In genomic region chr21:33246963-33247362, GRCh38 we compare ENCODE assay signal across 24 cellular contexts. TPM values are rescaled to one million over a fixed set of nuclear protein-coding genes. Genes with fewer than 3 reads are reported as not detected.
DNase-seq lines count a peak whose midpoint lies in the region; ATAC-seq and TF ChIP-seq lines count a peak whose summit lies in the region.
"Had no signal": no experiment of that assay in that cellular context is flagged by ENCODE, and none has a peak within 500 bp of the region (broad histone marks: within the 10 kb centered on the region; RNA-seq: fewer than 3 reads in every experiment).

No MANE protein-coding gene starts in this region.

- ATAC-seq in CD4-positive, alpha-beta T cell (ENCODE audit: poor library complexity) = peak; percentile 41
- no peak for ATAC-seq in activated CD8-positive, alpha-beta T cell treated with anti-CD3 and anti-CD28 coated beads for 36 hours
- ATAC-seq in naive thymus-derived CD4-positive, alpha-beta T cell = no peak
- ATAC-seq in GM21786 (IDR thresholded peaks at IDR 0.05; ENCODE audit: unreplicated experiment) = no peak
- ATAC-seq: body of pancreas, foreskin keratinocyte, left lobe of liver, Panc1 had no signal

- POLR2A ChIA-PET in CD4-positive, alpha-beta T cell (lab: Charles Lee) = interaction anchor here (1.0 to 1.1 kb wide), 2 partner anchors 10 to 20 kb away, joined by 3 read pairs; no protein-coding TSS in a partner anchor
- POLR2A ChIA-PET in activated CD8-positive, alpha-beta T cell treated with anti-CD3 and anti-CD28 coated beads for 36 hours (lab: Charles Lee) = interaction anchor here (1.5 kb wide), 1 partner anchor 10 kb away, joined by 4 read pairs; no protein-coding TSS in a partner anchor
- POLR2A ChIA-PET in naive thymus-derived CD4-positive, alpha-beta T cell (lab: Charles Lee) = interaction anchor here (1.0 to 1.9 kb wide), 4 partner anchors 16 to 42 kb away, joined by 3 to 6 read pairs (median 4); partner anchors contain the start of gene IFNAR2

- peaks cover 76% of the 10 kb centered on the region for H3K4me1 Mint-ChIP-seq in activated T-cell treated with anti-CD3 and anti-CD28 coated beads, Interleukin-2, amount 50 U/mL, for 24 hours (ENCODE audit: low read depth)
- H3K4me1 Mint-ChIP-seq in CD4-positive, alpha-beta T cell (ENCODE audit: low read depth) = peaks cover 84% of the 10 kb centered on the region
- peaks cover 69% of the 10 kb centered on the region for H3K4me1 Mint-ChIP-seq in activated CD8-positive, alpha-beta T cell treated with anti-CD3 and anti-CD28 coated beads for 36 hours (ENCODE audit: low read depth)
- H3K4me1 Mint-ChIP-seq in naive thymus-derived CD4-positive, alpha-beta T cell = peaks cover 51 to 84% (median 81%) of the 10 kb centered on the region in 7 donors
- H3K4me1 Mint-ChIP-seq: nephron had no signal

- H3K4me3 ChIP-seq in naive thymus-derived CD4-positive, alpha-beta T cell (ENCODE audit: low read length) = no peak overlapping the region
- H3K4me3 ChIP-seq: body of pancreas, hepatocyte, ovary, SJCRH30, spleen, thyroid gland had no signal

- H3K36me3 Mint-ChIP-seq in activated T-cell treated with anti-CD3 and anti-CD28 coated beads, Interleukin-2, amount 50 U/mL, for 24 hours (ENCODE audit: low read depth) = peaks cover 93% of the 10 kb centered on the region
- H3K36me3 Mint-ChIP-seq in CD4-positive, alpha-beta T cell (ENCODE audit: low read depth) = peaks cover 92% of the 10 kb centered on the region
- peaks cover 81% of the 10 kb centered on the region for H3K36me3 Mint-ChIP-seq in activated CD8-positive, alpha-beta T cell treated with anti-CD3 and anti-CD28 coated beads for 36 hours (ENCODE audit: low read depth)
- H3K36me3 Mint-ChIP-seq in naive thymus-derived CD4-positive, alpha-beta T cell = peaks cover 29 to 84% (median 66%) of the 10 kb centered on the region in 5 donors

- DNase-seq in activated T-cell treated with anti-CD3 and anti-CD28 coated beads, Interleukin-2, amount 50 U/mL, for 24 hours = no peak
- no peak for DNase-seq in activated T-cell treated with anti-CD3 and anti-CD28 coated beads for 4 hours
- no peak for DNase-seq in CD4-positive, alpha-beta T cell
- no peak for DNase-seq in activated CD8-positive, alpha-beta T cell treated with anti-CD3 and anti-CD28 coated beads for 36 hours
- DNase-seq in naive thymus-derived CD4-positive, alpha-beta T cell = no peak
- DNase-seq in NCI-H2196 treated with DMSO at 0.1 percent for 48 hours (lab: John Stamatoyannopoulos, UW; ENCODE audit: unreplicated experiment) = no peak
- no peak for DNase-seq in OCI-M2 (lab: John Stamatoyannopoulos, UW; ENCODE audit: unreplicated experiment)
- DNase-seq: ACHN; activated CD4-positive, alpha-beta T cell treated with anti-CD3 and anti-CD28 coated beads, Interleukin-2, amount 50 U/mL, for 1 hour; body of pancreas; EL; foreskin keratinocyte; ovary; retina; SJCRH30; spleen; stimulated activated CD4-positive, alpha-beta T cell treated with anti-CD3 and anti-CD28 coated beads, Interleukin-2, amount 100 ng/mL, for 48 hours; stimulated activated naive CD4-positive, alpha-beta T cell; thyroid gland had no signal

- peak overlapping the region; percentile 16 for H3K27ac ChIP-seq in CD4-positive, alpha-beta T cell (ENCODE audit: low read depth, low read length)
- peak overlapping the region; percentile 54 for H3K27ac ChIP-seq in naive thymus-derived CD4-positive, alpha-beta T cell (ENCODE audit: low read depth, low read length)
- H3K27ac ChIP-seq: body of pancreas, foreskin keratinocyte, hepatocyte, ovary, SJCRH30, thyroid gland had no signal

- no peaks in the 10 kb centered on the region for H3K27me3 ChIP-seq in CD4-positive, alpha-beta T cell (ENCODE audit: control insufficient read depth, insufficient read depth, low read length)
- H3K27me3 ChIP-seq in naive thymus-derived CD4-positive, alpha-beta T cell (ENCODE audit: control insufficient read depth in 2 of 2, insufficient read depth in 2 of 2, low read length in 2 of 2) = no peaks in the 10 kb centered on the region
- H3K27me3 ChIP-seq: body of pancreas, foreskin keratinocyte, hepatocyte, ovary, SJCRH30, spleen, thyroid gland had no signal

- intact Hi-C loops in CD4-positive, alpha-beta T cell (cut with DNase I, micrococcal nuclease) = loop anchor here (2.0 to 10.0 kb wide), 3 partner anchors 14 to 52 kb away; no protein-coding TSS in a partner anchor
- intact Hi-C loops in activated CD8-positive, alpha-beta T cell treated with anti-CD3 and anti-CD28 coated beads for 36 hours (cut with micrococcal nuclease) = no loop called here
- intact Hi-C loops in naive thymus-derived CD4-positive, alpha-beta T cell (cut with micrococcal nuclease) = loop anchor here in 1 of 2 donors (1.0 kb wide), 1 partner anchor 16 kb away; no protein-coding TSS in a partner anchor

- H3K4me1 ChIP-seq in naive thymus-derived CD4-positive, alpha-beta T cell (ENCODE audit: control insufficient read depth in 2 of 2, insufficient read depth in 2 of 2, low read length in 2 of 2) = peaks cover 17 to 63% of the 10 kb centered on the region in 2 donors
- H3K4me1 ChIP-seq: body of pancreas, foreskin keratinocyte, SJCRH30, thyroid gland had no signal

- peaks cover 31 to 65% (median 37%) of the 10 kb centered on the region in 3 experiments for H3K36me3 ChIP-seq in naive thymus-derived CD4-positive, alpha-beta T cell (ENCODE audit: control insufficient read depth in 2 of 3, insufficient read depth in 3 of 3, low read length in 3 of 3)
- H3K36me3 ChIP-seq: ovary had no signal

- H3K4me3 Mint-ChIP-seq in activated T-cell treated with anti-CD3 and anti-CD28 coated beads, Interleukin-2, amount 50 U/mL, for 24 hours = no peak overlapping the region
- H3K4me3 Mint-ChIP-seq in CD4-positive, alpha-beta T cell = peak overlapping the region; percentile 54
- no peak overlapping the region for H3K4me3 Mint-ChIP-seq in activated CD8-positive, alpha-beta T cell treated with anti-CD3 and anti-CD28 coated beads for 36 hours
- H3K4me3 Mint-ChIP-seq in naive thymus-derived CD4-positive, alpha-beta T cell = peak overlapping the region; percentile 25 to 65 (median 52)
- H3K4me3 Mint-ChIP-seq: nephron had no signal

- H3K9me3 Mint-ChIP-seq in activated T-cell treated with anti-CD3 and anti-CD28 coated beads, Interleukin-2, amount 50 U/mL, for 24 hours = no peaks in the 10 kb centered on the region
- no peaks in the 10 kb centered on the region for H3K9me3 Mint-ChIP-seq in CD4-positive, alpha-beta T cell
- no peaks in the 10 kb centered on the region for H3K9me3 Mint-ChIP-seq in activated CD8-positive, alpha-beta T cell treated with anti-CD3 and anti-CD28 coated beads for 36 hours
- no peaks in the 10 kb centered on the region for H3K9me3 Mint-ChIP-seq in naive thymus-derived CD4-positive, alpha-beta T cell
- H3K9me3 Mint-ChIP-seq: nephron had no signal

- H3K9me3 ChIP-seq in CD4-positive, alpha-beta T cell (ENCODE audit: control insufficient read depth, low read length) = no peaks in the 10 kb centered on the region
- H3K9me3 ChIP-seq in naive thymus-derived CD4-positive, alpha-beta T cell (ENCODE audit: control insufficient read depth in 2 of 3, low read length in 3 of 3) = no peaks in the 10 kb centered on the region
- H3K9me3 ChIP-seq: body of pancreas, ovary, SJCRH30, spleen, thyroid gland had no signal

- TF ChIP-seq CTCF in CD4-positive, alpha-beta T cell (IDR thresholded peaks at IDR 0.05) = no peak
- no peak for TF ChIP-seq CTCF in activated CD8-positive, alpha-beta T cell treated with anti-CD3 and anti-CD28 coated beads for 36 hours (IDR thresholded peaks at IDR 0.05)

- H3K27me3 Mint-ChIP-seq in activated T-cell treated with anti-CD3 and anti-CD28 coated beads, Interleukin-2, amount 50 U/mL, for 24 hours = no peaks in the 10 kb centered on the region
- no peaks in the 10 kb centered on the region for H3K27me3 Mint-ChIP-seq in CD4-positive, alpha-beta T cell
- H3K27me3 Mint-ChIP-seq in activated CD8-positive, alpha-beta T cell treated with anti-CD3 and anti-CD28 coated beads for 36 hours = no peaks in the 10 kb centered on the region
- no peaks in the 10 kb centered on the region for H3K27me3 Mint-ChIP-seq in naive thymus-derived CD4-positive, alpha-beta T cell

- CTCF ChIA-PET in CD4-positive, alpha-beta T cell (lab: Charles Lee) = no interaction called here
- CTCF ChIA-PET in activated CD8-positive, alpha-beta T cell treated with anti-CD3 and anti-CD28 coated beads for 36 hours (lab: Charles Lee) = no interaction called here
- CTCF ChIA-PET in naive thymus-derived CD4-positive, alpha-beta T cell (lab: Charles Lee) = interaction anchor here (0.8 kb wide), 1 partner anchor 47 kb away, joined by 3 read pairs; no protein-coding TSS in a partner anchor

- H3K27ac Mint-ChIP-seq in activated T-cell treated with anti-CD3 and anti-CD28 coated beads, Interleukin-2, amount 50 U/mL, for 24 hours = peak overlapping the region; percentile 79
- H3K27ac Mint-ChIP-seq in CD4-positive, alpha-beta T cell = peak overlapping the region; percentile 89
- H3K27ac Mint-ChIP-seq in activated CD8-positive, alpha-beta T cell treated with anti-CD3 and anti-CD28 coated beads for 36 hours = peak overlapping the region; percentile 70
- H3K27ac Mint-ChIP-seq in naive thymus-derived CD4-positive, alpha-beta T cell = peak overlapping the region; percentile 47 to 94 (median 89)
- H3K27ac Mint-ChIP-seq: nephron had no signal

RNA-seq across cellular contexts. Expression of gene IFNAR2, which starts 17.2 kb away (rescaled TPM):
- total RNA-seq in CD4-positive, alpha-beta T cell = 10 to 100 TPM; 26.6 to 28.2 TPM
- 10 to 100 TPM; 34.3 to 38.6 TPM for total RNA-seq in activated CD8-positive, alpha-beta T cell treated with anti-CD3 and anti-CD28 coated beads for 36 hours
- total RNA-seq in naive thymus-derived CD4-positive, alpha-beta T cell = 10 to 100 TPM; 44.9 to 85.8 (median 60.8) TPM
- 10 to 100 TPM; 77.3 to 90.2 TPM for polyA plus RNA-seq in naive thymus-derived CD4-positive, alpha-beta T cell

RNA-seq across cellular contexts. Expression of gene IL10RB, which starts 19.2 kb away (rescaled TPM):
- total RNA-seq in CD4-positive, alpha-beta T cell = 1 to 10 TPM; 7.2 to 9.2 TPM
- total RNA-seq in activated CD8-positive, alpha-beta T cell treated with anti-CD3 and anti-CD28 coated beads for 36 hours = 10 to 100 TPM; 25.0 to 30.5 TPM
- total RNA-seq in naive thymus-derived CD4-positive, alpha-beta T cell = 10 to 100 TPM; 17.6 to 35.0 (median 27.2) TPM
- polyA plus RNA-seq in naive thymus-derived CD4-positive, alpha-beta T cell = 10 to 100 TPM; 47.2 to 51.4 TPM

Comparison
In these comparisons a context has a peak if more than half of its experiments do, and no peak if none do; other contexts are left out.
1. H3K4me3 Mint-ChIP-seq: peak in CD4-positive, alpha-beta T cell (single experiment) and naive thymus-derived CD4-positive, alpha-beta T cell (10 of 10); none in activated T-cell treated with anti-CD3 and anti-CD28 coated beads, Interleukin-2, amount 50 U/mL, for 24 hours (single experiment) and activated CD8-positive, alpha-beta T cell treated with anti-CD3 and anti-CD28 coated beads for 36 hours (single experiment).
2. Peak in every context shown above with its lines, with median percentiles within 50 percentile points of each other: H3K27ac Mint-ChIP-seq.